ENCODE assay signal across 20 cellular contexts in the genomic region with DNA sequence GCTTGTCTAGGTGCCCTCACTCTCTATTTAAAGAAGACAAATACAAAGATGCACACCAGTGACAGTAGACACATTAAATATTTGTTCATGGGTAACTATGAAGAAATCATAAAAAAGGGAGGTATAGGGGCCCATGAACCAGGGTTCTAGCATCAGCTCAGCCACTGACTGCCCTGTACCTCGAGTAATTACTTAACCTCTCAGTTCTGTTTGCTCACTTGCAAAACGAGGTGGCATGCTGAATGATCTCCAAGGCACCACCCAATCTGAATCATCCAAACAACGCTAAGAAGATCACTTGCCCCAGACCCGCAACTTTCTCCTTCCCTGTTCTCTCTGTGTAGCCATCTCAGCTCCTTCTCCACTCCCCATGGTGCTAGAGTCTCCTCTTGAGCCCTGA.
"Had no signal": no experiment of that assay in that cellular context is flagged by ENCODE, and none has a peak within 500 bp of the region (broad histone marks: within the 10 kb centered on the region; RNA-seq: fewer than 3 reads in every experiment).

No MANE protein-coding gene starts in this region.

- H3K4me2 ChIP-seq: smooth muscle cell had no signal

- H3K4me1 ChIP-seq: esophagus squamous epithelium, gastroesophageal sphincter, pancreas, vagina had no signal

- H3K4me3 ChIP-seq: dorsolateral prefrontal cortex, esophagus squamous epithelium, gastroesophageal sphincter, lung, pancreas, smooth muscle cell, upper lobe of left lung, vagina had no signal

- H3K27me3 ChIP-seq: dorsolateral prefrontal cortex, gastroesophageal sphincter, pancreas, upper lobe of left lung, vagina had no signal

- ATAC-seq: gastroesophageal sphincter, left ventricle myocardium superior, pancreas, right cardiac atrium had no signal

- FAIRE-seq: keratinocyte, pancreas had no signal

- H3K27ac ChIP-seq: dorsolateral prefrontal cortex, esophagus squamous epithelium, gastroesophageal sphincter, pancreas, upper lobe of left lung, vagina had no signal

- DNase-seq: cortex of kidney; dorsolateral prefrontal cortex; effector CD8-positive, alpha-beta T cell; esophagus squamous epithelium; glutamatergic neuron; immature natural killer cell; left ventricle myocardium superior; mesenchymal stem cell; midbrain; occipital lobe; pancreas; right cardiac atrium; stimulated activated CD4-positive, alpha-beta T cell treated with anti-CD3 and anti-CD28 coated beads, Interleukin-2, amount 100 ng/mL, for 48 hours; stimulated activated naive CD4-positive, alpha-beta T cell treated with Interleukin-2 at 50 U/mL for 16 hours; upper lobe of left lung had no signal

- H3K36me3 ChIP-seq: esophagus squamous epithelium, gastroesophageal sphincter, pancreas, upper lobe of left lung, vagina had no signal

- H3K9me3 ChIP-seq: esophagus squamous epithelium, gastroesophageal sphincter, pancreas, upper lobe of left lung, vagina had no signal
